In the genomic region with DNA sequence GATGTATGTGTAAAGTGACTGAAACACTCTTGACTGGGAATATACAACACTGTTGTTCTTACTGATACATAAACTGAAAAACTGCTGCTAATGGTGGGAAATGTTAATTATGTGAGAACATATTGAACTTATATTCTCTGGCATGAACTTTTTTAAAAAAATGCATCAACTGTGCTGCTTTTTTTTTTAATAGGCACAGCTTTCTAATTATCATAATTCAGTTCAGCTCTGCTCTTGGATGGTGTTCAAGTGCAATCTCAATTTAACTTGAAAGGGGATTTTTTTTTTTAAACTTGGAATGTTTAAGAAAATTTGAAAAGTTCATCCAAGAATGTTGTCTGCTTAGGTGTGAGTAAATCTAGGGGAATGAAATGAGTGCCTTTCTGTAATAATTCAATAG, we compare ENCODE assay signal across 3 cellular contexts.
TF ChIP-seq lines count a peak whose summit lies in the region.

No MANE protein-coding gene starts in this region.

TF ChIP-seq in A549, 52 proteins besides CTCF, POLR2A, EP300 and RAD21:
- TF ChIP-seq, protein P1, sequence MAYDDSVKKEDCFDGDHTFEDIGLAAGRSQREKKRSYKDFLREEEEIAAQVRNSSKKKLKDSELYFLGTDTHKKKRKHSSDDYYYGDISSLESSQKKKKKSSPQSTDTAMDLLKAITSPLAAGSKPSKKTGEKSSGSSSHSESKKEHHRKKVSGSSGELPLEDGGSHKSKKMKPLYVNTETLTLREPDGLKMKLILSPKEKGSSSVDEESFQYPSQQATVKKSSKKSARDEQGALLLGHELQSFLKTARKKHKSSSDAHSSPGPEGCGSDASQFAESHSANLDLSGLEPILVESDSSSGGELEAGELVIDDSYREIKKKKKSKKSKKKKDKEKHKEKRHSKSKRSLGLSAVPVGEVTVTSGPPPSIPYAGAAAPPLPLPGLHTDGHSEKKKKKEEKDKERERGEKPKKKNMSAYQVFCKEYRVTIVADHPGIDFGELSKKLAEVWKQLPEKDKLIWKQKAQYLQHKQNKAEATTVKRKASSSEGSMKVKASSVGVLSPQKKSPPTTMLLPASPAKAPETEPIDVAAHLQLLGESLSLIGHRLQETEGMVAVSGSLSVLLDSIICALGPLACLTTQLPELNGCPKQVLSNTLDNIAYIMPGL (CRISPR knock-in tag; IDR thresholded peaks at IDR 0.05; ENCODE audit: borderline replicate concordance) = no peak

TF ChIP-seq in IMR-90, 13 proteins besides CTCF, POLR2A, EP300 and RAD21 (continued from another document):
- TF ChIP-seq RFX5 (IDR thresholded peaks at IDR 0.05; ENCODE audit: low read depth, low read length) (no peak), SMC3 (IDR thresholded peaks at IDR 0.05; ENCODE audit: low read depth, low read length) (no peak), CHD1 (IDR thresholded peaks at IDR 0.05; ENCODE audit: low read depth, low read length) (no peak), FOS (IDR thresholded peaks at IDR 0.05; ENCODE audit: low read depth, low read length) (no peak), BHLHE40 (IDR thresholded peaks at IDR 0.05; ENCODE audit: low read depth, low read length) (no peak), RCOR1 (IDR thresholded peaks at IDR 0.05; ENCODE audit: insufficient replicate concordance, low read length) (no peak), MAZ (IDR thresholded peaks at IDR 0.05; ENCODE audit: borderline replicate concordance, low read depth, low read length) (no peak), MAFK (IDR thresholded peaks at IDR 0.05; ENCODE audit: low read depth, low read length) (no peak), CEBPB (IDR thresholded peaks at IDR 0.05; ENCODE audit: low read depth, low read length) (no peak)
- TF ChIP-seq, protein P2, sequence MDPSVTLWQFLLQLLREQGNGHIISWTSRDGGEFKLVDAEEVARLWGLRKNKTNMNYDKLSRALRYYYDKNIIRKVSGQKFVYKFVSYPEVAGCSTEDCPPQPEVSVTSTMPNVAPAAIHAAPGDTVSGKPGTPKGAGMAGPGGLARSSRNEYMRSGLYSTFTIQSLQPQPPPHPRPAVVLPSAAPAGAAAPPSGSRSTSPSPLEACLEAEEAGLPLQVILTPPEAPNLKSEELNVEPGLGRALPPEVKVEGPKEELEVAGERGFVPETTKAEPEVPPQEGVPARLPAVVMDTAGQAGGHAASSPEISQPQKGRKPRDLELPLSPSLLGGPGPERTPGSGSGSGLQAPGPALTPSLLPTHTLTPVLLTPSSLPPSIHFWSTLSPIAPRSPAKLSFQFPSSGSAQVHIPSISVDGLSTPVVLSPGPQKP (IDR thresholded peaks at IDR 0.05; ENCODE audit: borderline replicate concordance, low read depth, low read length) = no peak
- TF ChIP-seq, protein P3, sequence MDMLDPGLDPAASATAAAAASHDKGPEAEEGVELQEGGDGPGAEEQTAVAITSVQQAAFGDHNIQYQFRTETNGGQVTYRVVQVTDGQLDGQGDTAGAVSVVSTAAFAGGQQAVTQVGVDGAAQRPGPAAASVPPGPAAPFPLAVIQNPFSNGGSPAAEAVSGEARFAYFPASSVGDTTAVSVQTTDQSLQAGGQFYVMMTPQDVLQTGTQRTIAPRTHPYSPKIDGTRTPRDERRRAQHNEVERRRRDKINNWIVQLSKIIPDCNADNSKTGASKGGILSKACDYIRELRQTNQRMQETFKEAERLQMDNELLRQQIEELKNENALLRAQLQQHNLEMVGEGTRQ (IDR thresholded peaks at IDR 0.05; ENCODE audit: low read depth, low read length) = no peak

TF ChIP-seq in neural cell, 6 proteins besides CTCF, POLR2A, EP300 and RAD21 (continued from another document):
- TF ChIP-seq EZH2 (IDR thresholded peaks at IDR 0.05; ENCODE audit: borderline replicate concordance, insufficient read depth, low read length, poor library complexity, severe bottlenecking) (no peak), MXI1 (conservative IDR thresholded peaks at IDR 0.05; ENCODE audit: poor library complexity, severe bottlenecking) (no peak), POLR2AphosphoS5 (IDR thresholded peaks at IDR 0.05) (no peak)
- TF ChIP-seq, protein P4, sequence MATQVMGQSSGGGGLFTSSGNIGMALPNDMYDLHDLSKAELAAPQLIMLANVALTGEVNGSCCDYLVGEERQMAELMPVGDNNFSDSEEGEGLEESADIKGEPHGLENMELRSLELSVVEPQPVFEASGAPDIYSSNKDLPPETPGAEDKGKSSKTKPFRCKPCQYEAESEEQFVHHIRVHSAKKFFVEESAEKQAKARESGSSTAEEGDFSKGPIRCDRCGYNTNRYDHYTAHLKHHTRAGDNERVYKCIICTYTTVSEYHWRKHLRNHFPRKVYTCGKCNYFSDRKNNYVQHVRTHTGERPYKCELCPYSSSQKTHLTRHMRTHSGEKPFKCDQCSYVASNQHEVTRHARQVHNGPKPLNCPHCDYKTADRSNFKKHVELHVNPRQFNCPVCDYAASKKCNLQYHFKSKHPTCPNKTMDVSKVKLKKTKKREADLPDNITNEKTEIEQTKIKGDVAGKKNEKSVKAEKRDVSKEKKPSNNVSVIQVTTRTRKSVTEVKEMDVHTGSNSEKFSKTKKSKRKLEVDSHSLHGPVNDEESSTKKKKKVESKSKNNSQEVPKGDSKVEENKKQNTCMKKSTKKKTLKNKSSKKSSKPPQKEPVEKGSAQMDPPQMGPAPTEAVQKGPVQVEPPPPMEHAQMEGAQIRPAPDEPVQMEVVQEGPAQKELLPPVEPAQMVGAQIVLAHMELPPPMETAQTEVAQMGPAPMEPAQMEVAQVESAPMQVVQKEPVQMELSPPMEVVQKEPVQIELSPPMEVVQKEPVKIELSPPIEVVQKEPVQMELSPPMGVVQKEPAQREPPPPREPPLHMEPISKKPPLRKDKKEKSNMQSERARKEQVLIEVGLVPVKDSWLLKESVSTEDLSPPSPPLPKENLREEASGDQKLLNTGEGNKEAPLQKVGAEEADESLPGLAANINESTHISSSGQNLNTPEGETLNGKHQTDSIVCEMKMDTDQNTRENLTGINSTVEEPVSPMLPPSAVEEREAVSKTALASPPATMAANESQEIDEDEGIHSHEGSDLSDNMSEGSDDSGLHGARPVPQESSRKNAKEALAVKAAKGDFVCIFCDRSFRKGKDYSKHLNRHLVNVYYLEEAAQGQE (IDR thresholded peaks at IDR 0.05; ENCODE audit: borderline replicate concordance) = no peak
